21 cellular contexts compared by ENCODE assay signal in the genomic region with DNA sequence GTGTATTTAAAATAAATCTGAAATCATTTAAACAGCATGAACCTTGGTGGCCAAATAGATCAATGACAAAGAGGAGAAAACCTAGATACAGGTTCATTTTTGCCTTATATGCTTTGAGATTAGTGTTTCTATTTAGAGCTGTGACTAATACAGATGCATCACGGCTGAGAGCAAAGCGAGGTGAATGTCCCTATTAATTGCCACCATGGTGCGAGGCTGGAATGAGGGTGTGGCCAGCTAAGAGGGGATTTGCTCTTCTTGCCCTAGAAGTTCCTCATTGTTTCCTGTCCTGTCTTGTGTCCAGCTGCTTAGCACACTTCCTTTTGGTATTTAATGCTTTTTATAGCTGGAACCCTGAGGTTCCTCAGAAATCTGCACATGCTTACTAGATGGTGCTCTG.
DNase-seq lines count a peak whose midpoint lies in the region; ATAC-seq and TF ChIP-seq lines count a peak whose summit lies in the region.
"Had no signal": no experiment of that assay in that cellular context is flagged by ENCODE, and none has a peak within 500 bp of the region (broad histone marks: within the 10 kb centered on the region; RNA-seq: fewer than 3 reads in every experiment).

No MANE protein-coding gene starts in this region.

- ATAC-seq in GM19452 (IDR thresholded peaks at IDR 0.05; ENCODE audit: unreplicated experiment), result no peak
- ATAC-seq in GM19035 (IDR thresholded peaks at IDR 0.05; ENCODE audit: unreplicated experiment), result no peak
- ATAC-seq: activated T-cell treated with anti-CD3 and anti-CD28 coated beads, Interleukin-2, amount 50 U/mL, for 72 hours; CD8-positive, alpha-beta T cell had no signal

- no peak overlapping the region for H2AFZ ChIP-seq in neuronal stem cell (ENCODE audit: low read length)

- intact Hi-C loops in Calu3 (cut with micrococcal nuclease; ENCODE audit: unreplicated experiment), result no loop called here

- BruUV-seq in Calu3 (replicated peaks; lab: Mats Ljungman, UMichigan), result no TSS peak

- H3K4me2 ChIP-seq in neuronal stem cell (ENCODE audit: insufficient read depth, low read length, poor library complexity, severe bottlenecking), result no peak overlapping the region

- H3K4ac ChIP-seq in neuronal stem cell (ENCODE audit: low read length), result no peak overlapping the region

- no peak overlapping the region for H2BK12ac ChIP-seq in neuronal stem cell (ENCODE audit: low read length)

- H3K9me3 Mint-ChIP-seq in Calu3 (ENCODE audit: low read depth, unreplicated experiment), result no peaks in the 10 kb centered on the region
- H3K9me3 Mint-ChIP-seq in CD8-positive, alpha-beta memory T cell, result no peaks in the 10 kb centered on the region
- H3K9me3 Mint-ChIP-seq: activated T-cell treated with anti-CD3 and anti-CD28 coated beads, Interleukin-2, amount 50 U/mL, for 72 hours; CD8-positive, alpha-beta T cell had no signal

- H3K9ac ChIP-seq in neuronal stem cell (ENCODE audit: low read depth, low read length, poor library complexity), result no peak overlapping the region

- H3K27ac Mint-ChIP-seq in Calu3 (ENCODE audit: unreplicated experiment), result no peak overlapping the region
- no peak overlapping the region for H3K27ac Mint-ChIP-seq in CD8-positive, alpha-beta memory T cell
- H3K27ac Mint-ChIP-seq: activated naive CD4-positive, alpha-beta T cell treated with anti-CD3 and anti-CD28 coated beads, Interleukin-2, amount 10 ng/mL, durations not matched to agents 7 days and 5 days; activated T-cell treated with anti-CD3 and anti-CD28 coated beads, Interleukin-2, amount 50 U/mL, for 72 hours; CD8-positive, alpha-beta T cell had no signal

- H2BK120ac ChIP-seq in neuronal stem cell (ENCODE audit: low read depth, low read length), result no peak overlapping the region

- H3K27ac ChIP-seq in esophagus (ENCODE audit: low read depth in 2 of 2, low read length in 1 of 2), result peak overlapping the region; percentile 55 to 66
- peak overlapping the region; percentile 40 for H3K27ac ChIP-seq in neuronal stem cell (replicated peaks; ENCODE audit: low read length)
- H3K27ac ChIP-seq in CD8-positive, alpha-beta memory T cell (ENCODE audit: low read depth, low read length), result no peak overlapping the region
- H3K27ac ChIP-seq: ascending aorta, sigmoid colon had no signal

- H4K8ac ChIP-seq in neuronal stem cell (ENCODE audit: low read depth, low read length), result no peak overlapping the region

- POLR2A ChIA-PET in CD8-positive, alpha-beta memory T cell (lab: Charles Lee), result no interaction called here

- H3K9me3 ChIP-seq in esophagus (ENCODE audit: control insufficient read depth in 2 of 2, insufficient read depth in 1 of 2, low read depth in 1 of 2, low read length in 1 of 2) (peaks cover 0 to 2% of the 10 kb centered on the region in 2 donors), neuronal stem cell (replicated peaks in 1 of 2; ENCODE audit: control insufficient read depth in 2 of 2, insufficient read depth in 1 of 2, low read depth in 1 of 2, low read length in 2 of 2) (peaks cover 10 to 40% of the 10 kb centered on the region in 2 donors)
- no peaks in the 10 kb centered on the region for H3K9me3 ChIP-seq in CD8-positive, alpha-beta memory T cell (ENCODE audit: low read length)
- H3K9me3 ChIP-seq: ascending aorta, sigmoid colon had no signal

- DNase-seq in Calu3, result peak; percentile 27
- peak; percentile 43 for DNase-seq in NCI-H146 (lab: John Stamatoyannopoulos, UW)
- no peak for DNase-seq in neuronal stem cell (ENCODE audit: low spot score)
- no peak for DNase-seq in CD8-positive, alpha-beta memory T cell
- DNase-seq: activated CD4-positive, alpha-beta T cell treated with anti-CD3 and anti-CD28 coated beads for 4 hours; activated naive CD4-positive, alpha-beta T cell treated with anti-CD3 and anti-CD28 coated beads, Interleukin-2, amount 10 ng/mL, durations not matched to agents 7 days and 5 days; activated T-cell treated with anti-CD3 and anti-CD28 coated beads, Interleukin-2, amount 50 U/mL, for 72 hours; CD8-positive, alpha-beta T cell; effector CD4-positive, alpha-beta T cell; HCEC 1CT; Karpas-422; NCI-H1092 treated with DMSO at 0.1 percent for 48 hours; NCI-H2081 treated with DMSO at 0.1 percent for 48 hours; SIG-M5; sigmoid colon; T-helper 1 cell had no signal

- CTCF ChIA-PET in Calu3 (lab: Charles Lee), result interaction anchor here (0.6 to 0.7 kb wide), 2 partner anchors 30 to 843 kb away, joined by 3 to 4 read pairs; no protein-coding TSS in a partner anchor
- CTCF ChIA-PET in CD8-positive, alpha-beta memory T cell (lab: Charles Lee), result no interaction called here

- H3K4me3 Mint-ChIP-seq in Calu3 (ENCODE audit: low read depth, unreplicated experiment), result no peak overlapping the region
- H3K4me3 Mint-ChIP-seq in CD8-positive, alpha-beta memory T cell, result no peak overlapping the region
- H3K4me3 Mint-ChIP-seq: activated naive CD4-positive, alpha-beta T cell treated with anti-CD3 and anti-CD28 coated beads, Interleukin-2, amount 10 ng/mL, durations not matched to agents 7 days and 5 days; activated T-cell treated with anti-CD3 and anti-CD28 coated beads, Interleukin-2, amount 50 U/mL, for 72 hours; CD8-positive, alpha-beta T cell had no signal

- no peak overlapping the region for H3K18ac ChIP-seq in neuronal stem cell (ENCODE audit: low read length)

- H3K4me1 Mint-ChIP-seq in Calu3 (ENCODE audit: low read depth, unreplicated experiment), result no peaks in the 10 kb centered on the region
- no peaks in the 10 kb centered on the region for H3K4me1 Mint-ChIP-seq in CD8-positive, alpha-beta memory T cell
- H3K4me1 Mint-ChIP-seq: activated naive CD4-positive, alpha-beta T cell treated with anti-CD3 and anti-CD28 coated beads, Interleukin-2, amount 10 ng/mL, durations not matched to agents 7 days and 5 days had no signal

- no peaks in the 10 kb centered on the region for H3K36me3 Mint-ChIP-seq in Calu3 (ENCODE audit: insufficient read depth, unreplicated experiment)
- no peaks in the 10 kb centered on the region for H3K36me3 Mint-ChIP-seq in CD8-positive, alpha-beta memory T cell
- H3K36me3 Mint-ChIP-seq: activated naive CD4-positive, alpha-beta T cell treated with anti-CD3 and anti-CD28 coated beads, Interleukin-2, amount 10 ng/mL, durations not matched to agents 7 days and 5 days; CD8-positive, alpha-beta T cell had no signal

- H2BK15ac ChIP-seq in neuronal stem cell (ENCODE audit: low read length), result peak overlapping the region; percentile 52

- no peak overlapping the region for H3K14ac ChIP-seq in neuronal stem cell (ENCODE audit: low read length)

- 23 to 32% methylated on average over 3 of the region's 3 CpGs for WGBS in esophagus, 2 donors
- WGBS in neuronal stem cell (ENCODE audit: extremely low coverage in 2 of 2, insufficient read length in 2 of 2, insufficient replicate concordance in 1 of 2), 2 donors, result no CpG with 5 or more reads among the region's 3 CpGs

- no peaks in the 10 kb centered on the region for H3K27me3 Mint-ChIP-seq in Calu3 (ENCODE audit: unreplicated experiment)
- H3K27me3 Mint-ChIP-seq in CD8-positive, alpha-beta memory T cell, result peaks cover 2 to 11% of the 10 kb centered on the region in 2 donors
- H3K27me3 Mint-ChIP-seq: activated naive CD4-positive, alpha-beta T cell treated with anti-CD3 and anti-CD28 coated beads, Interleukin-2, amount 10 ng/mL, durations not matched to agents 7 days and 5 days had no signal

- H3K79me1 ChIP-seq in neuronal stem cell (ENCODE audit: low read depth, low read length), result no peaks in the 10 kb centered on the region

- no peak for TF ChIP-seq CTCF in Calu3 (IDR thresholded peaks at IDR 0.05; ENCODE audit: unreplicated experiment)

- no peak overlapping the region for H3K23ac ChIP-seq in neuronal stem cell (ENCODE audit: low read depth, low read length, poor library complexity)

- H3K4me1 ChIP-seq in esophagus (ENCODE audit: control insufficient read depth in 2 of 2, insufficient read depth in 2 of 2, low read length in 1 of 2), result peaks cover 2 to 5% of the 10 kb centered on the region in 2 donors
- peaks cover 13 to 18% of the 10 kb centered on the region in 2 donors for H3K4me1 ChIP-seq in neuronal stem cell (ENCODE audit: control insufficient read depth in 2 of 2, insufficient read depth in 1 of 2, low read depth in 1 of 2, low read length in 2 of 2)
- no peaks in the 10 kb centered on the region for H3K4me1 ChIP-seq in CD8-positive, alpha-beta memory T cell (ENCODE audit: insufficient read depth, low read length)
- H3K4me1 ChIP-seq: ascending aorta had no signal

- no peak overlapping the region for H2AK5ac ChIP-seq in neuronal stem cell (ENCODE audit: low read depth, low read length)

- no peak overlapping the region for H2BK5ac ChIP-seq in neuronal stem cell (ENCODE audit: low read length)

- H3K27me3 ChIP-seq in esophagus (ENCODE audit: control insufficient read depth in 1 of 2, insufficient read depth in 2 of 2, low read length in 2 of 2) (no peaks in the 10 kb centered on the region), neuronal stem cell (ENCODE audit: control insufficient read depth in 3 of 3, insufficient read depth in 3 of 3, low read depth in 1 of 3, low read length in 3 of 3) (no peaks in the 10 kb centered on the region)
- H3K27me3 ChIP-seq in CD8-positive, alpha-beta memory T cell (ENCODE audit: insufficient read depth, low read length, poor library complexity, severe bottlenecking), result no peaks in the 10 kb centered on the region
- H3K27me3 ChIP-seq: ascending aorta, sigmoid colon had no signal

- H3K4me3 ChIP-seq in esophagus (ENCODE audit: low read depth in 1 of 2, low read length in 2 of 2) (no peak overlapping the region), neuronal stem cell (ENCODE audit: low read length in 2 of 2) (no peak overlapping the region)
- H3K4me3 ChIP-seq in CD8-positive, alpha-beta memory T cell (ENCODE audit: low read length), result no peak overlapping the region
- H3K4me3 ChIP-seq: ascending aorta, lung, sigmoid colon had no signal

- H3K36me3 ChIP-seq in esophagus (ENCODE audit: control insufficient read depth in 2 of 2, insufficient read depth in 2 of 2, low read length in 1 of 2) (no peaks in the 10 kb centered on the region), neuronal stem cell (replicated peaks in 1 of 2; ENCODE audit: control insufficient read depth in 2 of 2, insufficient read depth in 2 of 2, low read length in 2 of 2) (peaks cover 5 to 35% of the 10 kb centered on the region in 2 donors)
- no peaks in the 10 kb centered on the region for H3K36me3 ChIP-seq in CD8-positive, alpha-beta memory T cell (ENCODE audit: insufficient read depth, low read length)
- H3K36me3 ChIP-seq: ascending aorta, sigmoid colon had no signal

- no peak overlapping the region for H4K91ac ChIP-seq in neuronal stem cell (ENCODE audit: low read depth, low read length, poor library complexity)

Comparison
In these comparisons a context has a peak if more than half of its experiments do, and no peak if none do; other contexts are left out.
1. DNase-seq: peak in Calu3 (single experiment) and NCI-H146 (single experiment); none in neuronal stem cell (single experiment) and CD8-positive, alpha-beta memory T cell (0 of 5).